Comparison of ENCODE assay signal across 21 cellular contexts in genomic region chr20:34573541-34573940, GRCh38.
"Had no signal": no experiment of that assay in that cellular context is flagged by ENCODE, and none has a peak within 500 bp of the region (broad histone marks: within the 10 kb centered on the region; RNA-seq: fewer than 3 reads in every experiment).

No MANE protein-coding gene starts in this region.

- H3K4me3 ChIP-seq: lung, ovary, right atrium auricular region, suprapubic skin, thyroid gland, upper lobe of left lung, vagina had no signal

- H3K36me3 ChIP-seq: ovary, thyroid gland, vagina had no signal

- H3K9me3 Mint-ChIP-seq: dendritic cell treated with granulocyte-macrophage colony-stimulating factor and Interleukin-4, amounts not matched to agents 40 ng/mL and 50 ng/mL, for 4 days; effector memory CD8-positive, alpha-beta T cell; immature natural killer cell; naive thymus-derived CD8-positive, alpha-beta T cell had no signal

- H3K27me3 ChIP-seq: foreskin keratinocyte, ovary, right atrium auricular region, suprapubic skin, thyroid gland, upper lobe of left lung, vagina had no signal

- H3K4me1 ChIP-seq: thyroid gland, vagina had no signal

- DNase-seq: effector memory CD8-positive, alpha-beta T cell; erythroblast; foreskin keratinocyte; immature natural killer cell; left colon; left ventricle myocardium superior; mesenchymal stem cell; naive thymus-derived CD8-positive, alpha-beta T cell; small intestine; stimulated activated CD4-positive, alpha-beta T cell treated with anti-CD3 and anti-CD28 coated beads, Interleukin-12 subunit alpha, Interleukin-12 subunit beta, amount 100 ng/mL, for 4 hours; stimulated activated CD4-positive, alpha-beta T cell treated with anti-CD3 and anti-CD28 coated beads, Interleukin-2, amount 100 ng/mL, for 48 hours; stimulated activated naive CD8-positive, alpha-beta T cell treated with anti-CD3 and anti-CD28 coated beads, Interleukin-15, Interleukin-2, amounts not matched to agents 100 U/mL and 50 U/mL, for 24 hours; thyroid gland; upper lobe of left lung had no signal

- H3K4me3 Mint-ChIP-seq: dendritic cell treated with granulocyte-macrophage colony-stimulating factor and Interleukin-4, amounts not matched to agents 40 ng/mL and 50 ng/mL, for 4 days; effector memory CD8-positive, alpha-beta T cell; immature natural killer cell; naive thymus-derived CD8-positive, alpha-beta T cell had no signal

- H3K27ac ChIP-seq: foreskin keratinocyte, ovary, right atrium auricular region, suprapubic skin, thyroid gland, upper lobe of left lung, vagina had no signal

- ATAC-seq: effector memory CD8-positive, alpha-beta T cell; foreskin keratinocyte; left colon; left ventricle myocardium superior; naive thymus-derived CD8-positive, alpha-beta T cell; stimulated activated naive CD8-positive, alpha-beta T cell treated with anti-CD3 and anti-CD28 coated beads, Interleukin-15, Interleukin-2, amounts not matched to agents 100 U/mL and 50 U/mL, for 24 hours had no signal

- H3K27ac Mint-ChIP-seq: dendritic cell treated with granulocyte-macrophage colony-stimulating factor and Interleukin-4, amounts not matched to agents 40 ng/mL and 50 ng/mL, for 4 days; effector memory CD8-positive, alpha-beta T cell had no signal

- H3K27me3 Mint-ChIP-seq: dendritic cell treated with granulocyte-macrophage colony-stimulating factor and Interleukin-4, amounts not matched to agents 40 ng/mL and 50 ng/mL, for 4 days; effector memory CD8-positive, alpha-beta T cell; naive thymus-derived CD8-positive, alpha-beta T cell had no signal

- H3K9me3 ChIP-seq: ovary, right atrium auricular region, suprapubic skin, thyroid gland, upper lobe of left lung, vagina had no signal

- FAIRE-seq: endothelial cell of umbilical vein, small intestine had no signal
